8 cellular contexts compared by ENCODE assay signal in the genomic region with DNA sequence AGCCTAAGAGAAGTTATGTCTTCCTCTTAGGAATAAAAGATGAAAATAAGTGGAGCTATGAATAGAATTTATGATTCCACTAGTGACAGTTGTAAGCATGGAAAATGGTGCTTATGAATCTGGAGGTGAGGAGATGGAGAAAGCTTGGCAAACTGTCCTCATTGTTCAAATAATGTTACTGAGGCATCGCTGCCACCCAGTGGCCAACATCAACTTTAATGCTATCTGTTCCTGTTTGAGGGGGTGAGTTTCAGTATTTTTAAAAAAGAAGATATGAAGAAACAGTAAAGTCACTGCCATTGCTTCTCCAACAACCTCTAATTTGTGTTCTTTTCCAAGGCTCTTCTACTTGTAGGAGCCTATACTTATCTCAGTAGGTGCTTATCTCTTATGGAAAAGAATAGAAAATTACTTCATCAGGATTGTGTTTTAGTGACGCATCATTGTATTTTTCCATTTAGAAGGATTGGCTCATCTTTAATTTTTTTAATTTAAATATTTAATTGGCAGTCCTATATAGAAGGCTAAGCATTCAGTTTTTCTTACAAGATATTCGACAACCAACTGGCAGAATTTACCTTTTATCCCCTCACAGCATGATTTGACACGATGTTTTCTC.
DNase-seq lines count a peak whose midpoint lies in the region; ATAC-seq and TF ChIP-seq lines count a peak whose summit lies in the region.

No MANE protein-coding gene starts in this region.

- ATAC-seq in GM21717 (IDR thresholded peaks at IDR 0.05; ENCODE audit: unreplicated experiment) (peak; percentile 81), lower lobe of right lung (peak in 1 of 2 donors; percentile 51), upper lobe of right lung (peak; percentile 65)

- DNase-seq in GDM1 (lab: John Stamatoyannopoulos, UW), result peak; percentile 43
- peak; percentile 46 for DNase-seq in MG63
- DNase-seq in SKM-1 (lab: John Stamatoyannopoulos, UW; ENCODE audit: unreplicated experiment), result peak; percentile 32
- peak; percentile 77 for DNase-seq in dermis blood vessel endothelial cell
- DNase-seq in lower lobe of right lung, result no peak
- no peak for DNase-seq in upper lobe of right lung
- no peak for DNase-seq in NCI-H446 treated with DMSO at 0.1 percent for 48 hours (lab: John Stamatoyannopoulos, UW)

- H3K9me3 ChIP-seq in MG63 (no peaks in the 10 kb centered on the region), lower lobe of right lung (no peaks in the 10 kb centered on the region), upper lobe of right lung (no peaks in the 10 kb centered on the region)

- H3K4me1 ChIP-seq in lower lobe of right lung (no peaks in the 10 kb centered on the region), upper lobe of right lung (no peaks in the 10 kb centered on the region)

- no peaks in the 10 kb centered on the region for H3K36me3 ChIP-seq in MG63
- H3K36me3 ChIP-seq in lower lobe of right lung, result no peaks in the 10 kb centered on the region
- H3K36me3 ChIP-seq in upper lobe of right lung, result no peaks in the 10 kb centered on the region

- H3K27ac ChIP-seq in lower lobe of right lung, result no peak overlapping the region
- no peak overlapping the region for H3K27ac ChIP-seq in upper lobe of right lung

- no peak overlapping the region for H3K4me3 ChIP-seq in MG63
- no peak overlapping the region for H3K4me3 ChIP-seq in lower lobe of right lung
- no peak overlapping the region for H3K4me3 ChIP-seq in upper lobe of right lung

- H3K27me3 ChIP-seq in MG63, result no peaks in the 10 kb centered on the region
- H3K27me3 ChIP-seq in lower lobe of right lung (ENCODE audit: low read depth), result no peaks in the 10 kb centered on the region
- H3K27me3 ChIP-seq in upper lobe of right lung, result no peaks in the 10 kb centered on the region

- TF ChIP-seq CTCF in lower lobe of right lung (IDR thresholded peaks at IDR 0.05) (peak; percentile 58), upper lobe of right lung (IDR thresholded peaks at IDR 0.05) (peak; percentile 56)

- intact Hi-C loops in lower lobe of right lung (cut with DNase I) (no loop called here), upper lobe of right lung (cut with DNase I) (no loop called here)

Comparison
In these comparisons a context has a peak if more than half of its experiments do, and no peak if none do; other contexts are left out.
1. DNase-seq: peak in GDM1 (single experiment), MG63 (single experiment), SKM-1 (single experiment) and dermis blood vessel endothelial cell (single experiment); none in lower lobe of right lung (single experiment), upper lobe of right lung (single experiment) and NCI-H446 treated with DMSO at 0.1 percent for 48 hours (single experiment).